In the genomic region with DNA sequence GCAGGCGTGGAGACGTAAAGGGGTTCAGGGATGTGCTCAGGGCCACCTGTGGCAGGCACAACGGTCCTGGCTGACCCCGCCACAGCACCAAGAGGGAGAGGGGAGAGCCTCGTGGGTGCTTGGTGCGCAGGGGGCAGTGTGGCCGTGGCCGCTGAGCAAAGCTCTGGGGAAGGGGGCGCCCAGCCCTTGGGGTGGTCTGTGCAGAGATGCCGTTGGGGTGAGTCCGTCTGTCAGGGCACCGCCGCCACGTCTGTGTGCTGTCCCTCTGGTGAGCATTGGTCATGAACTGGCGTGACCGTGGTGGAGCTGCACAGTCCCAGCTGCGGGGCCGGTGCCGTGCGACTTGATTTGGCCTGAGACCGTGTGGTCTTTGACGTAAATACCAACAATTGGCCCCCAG, we compare ENCODE assay signal across 14 cellular contexts. TPM values are rescaled to one million over a fixed set of nuclear protein-coding genes. Genes with fewer than 3 reads are reported as not detected.
A peak's percentile ranks its signal among the peaks of the same experiment; 100 is the strongest.
DNase-seq lines count a peak whose midpoint lies in the region; ATAC-seq and TF ChIP-seq lines count a peak whose summit lies in the region.
"Had no signal": no experiment of that assay in that cellular context is flagged by ENCODE, and none has a peak within 500 bp of the region (broad histone marks: within the 10 kb centered on the region; RNA-seq: fewer than 3 reads in every experiment).

No MANE protein-coding gene starts in this region.

- DNase-seq in Right ventricle myocardium inferior (ENCODE audit: missing footprints) = peak; percentile 56
- DNase-seq in left ventricle myocardium inferior = no peak
- DNase-seq in RWPE1 (ENCODE audit: low spot score) = no peak
- peak; percentile 41 for DNase-seq in left lobe of liver (ENCODE audit: low spot score)
- no peak for DNase-seq in NOMO-1 (lab: John Stamatoyannopoulos, UW; ENCODE audit: unreplicated experiment in 2 of 2)
- DNase-seq: 8988T; AML-193; CD4-positive, alpha-beta memory T cell; DMS79; GM23248; H7 had no signal

- no peaks in the 10 kb centered on the region for H3K27me3 ChIP-seq in left ventricle myocardium inferior (ENCODE audit: low read depth)
- H3K27me3 ChIP-seq in BLaER1 = no peaks in the 10 kb centered on the region

- no peaks in the 10 kb centered on the region for H3K9me3 ChIP-seq in left ventricle myocardium inferior (replicated peaks)
- H3K9me3 ChIP-seq in BLaER1 = no peaks in the 10 kb centered on the region

- POLR2A ChIA-PET in RWPE1 (lab: Yijun Ruan, JAX; ENCODE audit: low non-redundant PET) = no interaction called here

- H3K36me3 ChIP-seq in left ventricle myocardium inferior = peaks cover 34% of the 10 kb centered on the region
- peaks cover 26% of the 10 kb centered on the region for H3K36me3 ChIP-seq in BLaER1

- H4K20me1 ChIP-seq in BLaER1 = peaks cover 64% of the 10 kb centered on the region

- peak overlapping the region; percentile 100 for H3K4me2 ChIP-seq in BLaER1

- CTCF ChIA-PET in RWPE1 (lab: Yijun Ruan, JAX) = interaction anchor here (0.6 to 1.8 kb wide), 3 partner anchors 157 to 322 kb away, joined by 3 to 8 read pairs (median 5); no protein-coding TSS in a partner anchor

- intact Hi-C loops in Right ventricle myocardium inferior (cut with DNase I) = no loop called here
- intact Hi-C loops in left ventricle myocardium inferior (cut with micrococcal nuclease) = no loop called here

- no peak for TF ChIP-seq CTCF in left ventricle myocardium inferior (IDR thresholded peaks at IDR 0.05; ENCODE audit: borderline replicate concordance)
- no peak for TF ChIP-seq CTCF in RWPE1 (conservative IDR thresholded peaks at IDR 0.05; ENCODE audit: low read depth)

- no peak overlapping the region for H3K4me3 ChIP-seq in left ventricle myocardium inferior
- H3K4me3 ChIP-seq in BLaER1 = peak overlapping the region; percentile 42; the same call in 1 of the 2 replicates
- H3K4me3 ChIP-seq: GM23248 had no signal

- H3K4me1 ChIP-seq in left ventricle myocardium inferior (peaks cover 66% of the 10 kb centered on the region), BLaER1 (peaks cover 100% of the 10 kb centered on the region)

- no peak for ATAC-seq in Right ventricle myocardium inferior
- ATAC-seq in left lobe of liver = no peak
- ATAC-seq in GM18907 (IDR thresholded peaks at IDR 0.05; ENCODE audit: unreplicated experiment) = no peak

- H3K27ac ChIP-seq in left ventricle myocardium inferior (replicated peaks) (no peak overlapping the region), BLaER1 (peak overlapping the region; percentile 74), RWPE1 (peak overlapping the region; percentile 56)
- H3K27ac ChIP-seq: C4-2B, GM23248 had no signal

- H3K9ac ChIP-seq in BLaER1 = peak overlapping the region; percentile 64; the same call in 1 of the 2 replicates
- H3K9ac ChIP-seq: GM23248 had no signal

RNA-seq across cellular contexts. Expression of gene GNA11, which starts 15.3 kb away (rescaled TPM):
- total RNA-seq in Right ventricle myocardium inferior = 64.7 TPM
- 58.1 TPM for total RNA-seq in left ventricle myocardium inferior
- total RNA-seq in left lobe of liver = 22.8 TPM

RNA-seq across cellular contexts. Expression of gene GNA15, which starts 26.3 kb away (rescaled TPM):
- total RNA-seq in Right ventricle myocardium inferior (2.9 TPM), left ventricle myocardium inferior (1.2 TPM), left lobe of liver (1.0 TPM)
- total RNA-seq: GM23248, H7 had no signal

RNA-seq across cellular contexts. Expression of gene TLE5, which starts 47.2 kb away (rescaled TPM):
- total RNA-seq in Right ventricle myocardium inferior (775 TPM), left ventricle myocardium inferior (799 TPM), left lobe of liver (153 TPM)

Comparison
In these comparisons a context has a peak if more than half of its experiments do, and no peak if none do; other contexts are left out.
1. DNase-seq: peak in Right ventricle myocardium inferior (single experiment) and left lobe of liver (single experiment); none in left ventricle myocardium inferior (single experiment), RWPE1 (single experiment) and NOMO-1 (0 of 2).